Comparison of ENCODE assay signal across 9 cellular contexts in the genomic region with DNA sequence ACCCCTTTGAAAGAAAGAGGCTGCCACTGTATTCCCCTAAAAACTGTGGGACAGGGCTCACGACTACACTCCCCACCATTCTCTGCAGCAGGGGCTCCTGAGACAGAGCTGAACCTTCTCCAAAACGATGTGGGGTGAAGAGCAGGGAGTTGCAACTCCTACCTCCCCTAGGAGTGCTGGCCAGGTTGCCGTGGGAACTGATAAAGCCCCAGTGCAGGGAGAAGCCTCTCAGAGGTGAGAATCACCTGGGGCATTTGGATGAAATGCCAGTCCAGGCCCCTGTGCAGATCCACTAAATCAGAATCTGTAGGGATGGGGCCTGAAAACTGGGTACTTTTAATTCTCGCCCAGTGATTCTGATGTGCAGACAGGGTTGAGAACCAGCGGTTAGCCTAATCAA. TPM values are rescaled to one million over a fixed set of nuclear protein-coding genes. Genes with fewer than 3 reads are reported as not detected.
DNase-seq lines count a peak whose midpoint lies in the region; ATAC-seq and TF ChIP-seq lines count a peak whose summit lies in the region.
"Had no signal": no experiment of that assay in that cellular context is flagged by ENCODE, and none has a peak within 500 bp of the region (broad histone marks: within the 10 kb centered on the region; RNA-seq: fewer than 3 reads in every experiment).

No MANE protein-coding gene starts in this region.

- intact Hi-C loops in PC-9 (cut with micrococcal nuclease; ENCODE audit: unreplicated experiment) = loop anchor here (1.0 to 5.0 kb wide), 4 partner anchors 324 to 676 kb away; partner anchors contain the start of genes INTS6, NEK5 and VPS36
- intact Hi-C loops in esophagus muscularis mucosa (cut with DNase I) = loop anchor here (5.0 kb wide), 2 partner anchors 351 to 581 kb away; partner anchors contain the start of genes FAM124A and INTS6

- POLR2A ChIA-PET in PC-9 (lab: Charles Lee; ENCODE audit: unreplicated experiment) = interaction anchor here (0.6 kb wide), 1 partner anchor 76 kb away, joined by 3 read pairs; no protein-coding TSS in a partner anchor

- H3K36me3 ChIP-seq in PC-9 (ENCODE audit: low read depth) (no peaks in the 10 kb centered on the region), esophagus muscularis mucosa (peaks cover 0 to 15% (median 6%) of the 10 kb centered on the region in 4 donors)

- ATAC-seq in GM21825 (IDR thresholded peaks at IDR 0.05; ENCODE audit: unreplicated experiment) = no peak

- no TSS peak for BruUV-seq in PC-9 (replicated peaks; lab: Mats Ljungman, UMichigan)

- TF ChIP-seq CTCF in GM12865 (IDR thresholded peaks at IDR 0.05; ENCODE audit: insufficient read depth, low read depth, low read length, missing control alignments) (no peak), PC-9 (conservative IDR thresholded peaks at IDR 0.05) (no peak), esophagus muscularis mucosa (IDR thresholded peaks at IDR 0.05) (no peak), osteocyte (IDR thresholded peaks at IDR 0.05) (no peak)

- TF ChIP-seq POLR2A in esophagus muscularis mucosa (IDR thresholded peaks at IDR 0.05; ENCODE audit: low read depth) = no peak

- no peaks in the 10 kb centered on the region for H3K9me2 ChIP-seq in PC-9 (ENCODE audit: insufficient read depth)

- H3K27me3 Mint-ChIP-seq in osteocyte (ENCODE audit: unreplicated experiment) = no peaks in the 10 kb centered on the region

- peaks cover 37% of the 10 kb centered on the region; the same call in 1 of the 2 replicates for H3F3A ChIP-seq in PC-9 (ENCODE audit: insufficient read depth, low read depth)

- H3K9me3 ChIP-seq in PC-9 (ENCODE audit: insufficient read depth, low read depth) (no peaks in the 10 kb centered on the region), esophagus muscularis mucosa (no peaks in the 10 kb centered on the region)

- no peaks in the 10 kb centered on the region for H3K27me3 ChIP-seq in PC-9 (ENCODE audit: insufficient read depth, low read depth)
- H3K27me3 ChIP-seq in esophagus muscularis mucosa = no peaks in the 10 kb centered on the region

- H3K79me2 ChIP-seq in PC-9 (ENCODE audit: low read depth) = no peaks in the 10 kb centered on the region

- H3K4me2 ChIP-seq in PC-9 = peak overlapping the region; percentile 99

- no peak for TF ChIP-seq EP300 in esophagus muscularis mucosa (IDR thresholded peaks at IDR 0.05)

- CTCF ChIA-PET in PC-9 (lab: Charles Lee) = interaction anchor here (0.7 kb wide), 1 partner anchor 433 kb away, joined by 3 read pairs; no protein-coding TSS in a partner anchor

- 40% methylated on average over 5 of the region's 5 CpGs for WGBS in esophagus muscularis mucosa

- H3K27ac ChIP-seq in PC-9 (peak overlapping the region; percentile 54; the same call in 1 of the 2 replicates), esophagus muscularis mucosa (replicated peaks in 1 of 4) (peak overlapping the region; percentile 98 to 100 (median 100))

- no peaks in the 10 kb centered on the region for H3K36me3 Mint-ChIP-seq in osteocyte (ENCODE audit: unreplicated experiment)

- peak overlapping the region; percentile 80 for H3K4me3 Mint-ChIP-seq in osteocyte (ENCODE audit: unreplicated experiment)

- H3K27ac Mint-ChIP-seq in osteocyte (ENCODE audit: unreplicated experiment) = peak overlapping the region; percentile 86

- H3K4me1 ChIP-seq in PC-9 (replicated peaks; ENCODE audit: insufficient read depth) = peaks cover 26% of the 10 kb centered on the region
- peaks cover 30 to 59% (median 54%) of the 10 kb centered on the region in 4 donors for H3K4me1 ChIP-seq in esophagus muscularis mucosa

- peaks cover 34% of the 10 kb centered on the region for H3K4me1 Mint-ChIP-seq in osteocyte (ENCODE audit: unreplicated experiment)

- H3K4me3 ChIP-seq in GM12865 (ENCODE audit: low read depth, low read length) = peak overlapping the region; percentile 84
- H3K4me3 ChIP-seq in PC-9 = peak overlapping the region; percentile 69
- H3K4me3 ChIP-seq in esophagus muscularis mucosa = peak overlapping the region; percentile 75 to 88 (median 83)

- DNase-seq in GM12865 (ENCODE audit: low read depth) = peak; percentile 17
- no peak for DNase-seq in PC-9
- DNase-seq in esophagus muscularis mucosa (ENCODE audit: extremely low spot score) = no peak
- DNase-seq in osteocyte (ENCODE audit: extremely low spot score, unreplicated experiment) = no peak
- DNase-seq in NCI-H187 (lab: John Stamatoyannopoulos, UW) = no peak
- DNase-seq in stimulated activated CD4-positive, alpha-beta T cell treated with anti-CD3 and anti-CD28 coated beads, Interleukin-1b, Interleukin-23, amount 100 ng/mL, for 48 hours = no peak
- DNase-seq in activated CD8-positive, alpha-beta memory T cell treated with anti-CD3 and anti-CD28 coated beads, Interleukin-2, amount 50 U/mL, for 48 hours = no peak

- no peaks in the 10 kb centered on the region for H3K9me3 Mint-ChIP-seq in osteocyte (ENCODE audit: unreplicated experiment)

- peak overlapping the region; percentile 89 for H2AFZ ChIP-seq in PC-9

- H4K20me1 ChIP-seq in PC-9 (ENCODE audit: insufficient read depth) = no peaks in the 10 kb centered on the region

RNA-seq across cellular contexts. Expression of gene DHRS12, which starts 0.9 kb away (rescaled TPM):
- total RNA-seq in PC-9 (2021) (6.9 and 11.9 TPM in 2 replicates), esophagus muscularis mucosa (10 to 100 TPM; 10.3 to 18.6 (median 14.9) TPM), osteocyte (9.2 and 9.3 TPM in 2 replicates)

RNA-seq across cellular contexts. Expression of gene TMEM272, which starts 42.0 kb away (rescaled TPM):
- total RNA-seq in PC-9 (2021) = not detected in 2 replicates
- not detected for total RNA-seq in esophagus muscularis mucosa
- not detected in 2 replicates for total RNA-seq in osteocyte
- total RNA-seq: T-helper 2 cell treated with Interferon-gamma antibody and Interleukin-4, amounts not matched to agents 100 ng/mL and 5 ng/mL, for 36 hours had no signal

RNA-seq across cellular contexts. Expression of gene CCDC70, which starts 58.8 kb away (rescaled TPM):
- total RNA-seq in PC-9 (2021) (not detected in 2 replicates), esophagus muscularis mucosa (not detected), osteocyte (not detected in 2 replicates)
- total RNA-seq: T-helper 2 cell treated with Interferon-gamma antibody and Interleukin-4, amounts not matched to agents 100 ng/mL and 5 ng/mL, for 36 hours had no signal
